ENCODE assay signal across 9 cellular contexts in the genomic region with DNA sequence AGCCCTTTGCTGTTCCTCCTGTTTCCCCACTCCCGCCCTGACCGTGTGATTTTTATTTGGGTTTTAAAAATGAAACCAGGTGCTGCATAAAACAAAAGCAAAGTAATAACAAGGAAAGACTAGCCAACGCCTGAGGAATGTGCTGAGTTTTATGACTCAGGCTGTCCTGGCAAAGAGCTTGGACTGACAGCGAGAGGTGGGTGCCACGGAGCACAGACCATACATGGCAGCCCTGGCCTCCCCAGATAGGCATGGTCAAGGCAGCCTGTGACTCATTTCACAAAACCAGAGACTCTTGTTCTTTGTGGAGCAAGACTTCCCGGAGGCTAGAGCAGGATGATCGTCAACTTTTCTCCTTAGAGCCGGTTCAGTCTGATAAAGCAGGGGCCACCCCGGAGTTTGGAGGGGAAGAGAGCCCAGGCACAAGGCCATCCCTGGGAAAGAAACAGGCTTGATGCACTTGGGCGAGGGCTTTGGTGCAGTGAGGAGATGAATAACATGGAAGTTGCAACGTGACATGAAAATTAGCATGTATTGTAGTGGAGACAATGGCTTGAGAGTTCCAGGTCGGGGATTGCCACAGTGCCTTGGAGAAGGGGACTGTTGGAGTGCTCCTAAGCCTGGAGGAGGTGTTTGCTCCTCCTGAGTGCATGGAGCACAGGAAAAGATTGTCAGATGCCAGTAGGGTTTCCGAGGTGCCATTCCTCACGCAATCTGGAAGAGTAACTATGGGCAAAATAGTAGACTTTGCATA. TPM values are rescaled to one million over a fixed set of nuclear protein-coding genes. Genes with fewer than 3 reads are reported as not detected.
DNase-seq lines count a peak whose midpoint lies in the region; ATAC-seq and TF ChIP-seq lines count a peak whose summit lies in the region.
"Had no signal": no experiment of that assay in that cellular context is flagged by ENCODE, and none has a peak within 500 bp of the region (broad histone marks: within the 10 kb centered on the region; RNA-seq: fewer than 3 reads in every experiment).

No MANE protein-coding gene starts in this region.

- H3K36me3 ChIP-seq in CD8-positive, alpha-beta memory T cell (ENCODE audit: insufficient read depth, low read length) = no peaks in the 10 kb centered on the region
- H3K36me3 ChIP-seq in transverse colon = no peaks in the 10 kb centered on the region

- CTCF ChIA-PET in CD8-positive, alpha-beta memory T cell (lab: Charles Lee) = no interaction called here

- no peak for TF ChIP-seq EP300 in transverse colon (IDR thresholded peaks at IDR 0.05; ENCODE audit: low read depth)

- H3K36me3 Mint-ChIP-seq in CD8-positive, alpha-beta memory T cell = no peaks in the 10 kb centered on the region

- WGBS in transverse colon (ENCODE audit: low coverage in 1 of 2), 2 donors = 39 to 40% methylated on average over 7 to 14 of the region's 14 CpGs

- no peaks in the 10 kb centered on the region for H3K9me3 Mint-ChIP-seq in CD8-positive, alpha-beta memory T cell

- intact Hi-C loops in transverse colon (cut with DNase I; ENCODE audit: low total_unique reads) = loop anchor here (5.0 to 10.0 kb wide), 2 partner anchors 38 to 200 kb away; partner anchors contain the start of gene ZNF827

- peaks cover 4% of the 10 kb centered on the region for H3K27me3 ChIP-seq in CD8-positive, alpha-beta memory T cell (ENCODE audit: insufficient read depth, low read length, poor library complexity, severe bottlenecking)
- H3K27me3 ChIP-seq in transverse colon = no peaks in the 10 kb centered on the region

- no peaks in the 10 kb centered on the region for H3K9me3 ChIP-seq in CD8-positive, alpha-beta memory T cell (ENCODE audit: low read length)
- no peaks in the 10 kb centered on the region for H3K9me3 ChIP-seq in transverse colon

- no peak for TF ChIP-seq POLR2A in transverse colon (IDR thresholded peaks at IDR 0.05)

- H3K4me3 ChIP-seq in CD8-positive, alpha-beta memory T cell (ENCODE audit: low read length) = no peak overlapping the region
- no peak overlapping the region for H3K4me3 ChIP-seq in astrocyte of the spinal cord (ENCODE audit: low read depth, low read length)
- peak overlapping the region in 1 of 4 donors; percentile 16 for H3K4me3 ChIP-seq in transverse colon

- peak overlapping the region in 3 of 8 donors; percentile 13 to 89 (median 33) for H3K27ac Mint-ChIP-seq in CD8-positive, alpha-beta memory T cell

- POLR2A ChIA-PET in CD8-positive, alpha-beta memory T cell (lab: Charles Lee) = no interaction called here

- peaks cover 5% of the 10 kb centered on the region for H3K4me1 ChIP-seq in CD8-positive, alpha-beta memory T cell (ENCODE audit: insufficient read depth, low read length)
- H3K4me1 ChIP-seq in transverse colon = peaks cover 17 to 62% (median 49%) of the 10 kb centered on the region in 4 donors

- H3K4me1 Mint-ChIP-seq in CD8-positive, alpha-beta memory T cell = peaks cover 12 to 23% (median 16%) of the 10 kb centered on the region in 3 donors

- H3K4me3 Mint-ChIP-seq in CD8-positive, alpha-beta memory T cell = peak overlapping the region in 6 of 7 donors; percentile 17 to 79 (median 43)

- no peak for DNase-seq in CD8-positive, alpha-beta memory T cell
- DNase-seq in astrocyte of the spinal cord (ENCODE audit: low read depth, low spot score) = peak; percentile 97
- peak; percentile 100 for DNase-seq in kidney tubule cell (ENCODE audit: low spot score)
- DNase-seq in transverse colon = peak; percentile 61
- DNase-seq in NCI-H1417 treated with DMSO at 0.1 percent for 48 hours (lab: John Stamatoyannopoulos, UW) = no peak
- DNase-seq in cerebellum (ENCODE audit: low spot score) = no peak

- peaks cover 2% of the 10 kb centered on the region in 2 donors for H3K27me3 Mint-ChIP-seq in CD8-positive, alpha-beta memory T cell

- no peak for TF ChIP-seq CTCF in astrocyte of the spinal cord (IDR thresholded peaks at IDR 0.05; ENCODE audit: low read depth, low read length)
- TF ChIP-seq CTCF in transverse colon (IDR thresholded peaks at IDR 0.05) = no peak

- in situ Hi-C loops in astrocyte of the spinal cord (cut with HindIII; ENCODE audit: low sequenced_read_pairs) (no loop called here), transverse colon (cut with MboI; ENCODE audit: low pct_ligation_motif_present in 1 of 4, low pct_unique_long_range_greater_than_20kb in 1 of 4, low sequenced_read_pairs in 3 of 4) (no loop called here)

- H3K27ac ChIP-seq in CD8-positive, alpha-beta memory T cell (ENCODE audit: low read depth, low read length) = no peak overlapping the region
- H3K27ac ChIP-seq in transverse colon = peak overlapping the region; percentile 92 to 96 (median 93)
- H3K27ac ChIP-seq: HL-60 had no signal

- ATAC-seq in HG02798 (IDR thresholded peaks at IDR 0.05; ENCODE audit: poor library complexity, unreplicated experiment) = peak; percentile 67
- no peak for ATAC-seq in GM19452 (IDR thresholded peaks at IDR 0.05; ENCODE audit: unreplicated experiment)

RNA-seq across cellular contexts. Expression of gene C4orf51, which starts 54.8 kb away (rescaled TPM):
- not detected for total RNA-seq in CD8-positive, alpha-beta memory T cell
- polyA plus RNA-seq in CD8-positive, alpha-beta memory T cell = not detected
- not detected for total RNA-seq in transverse colon
- total RNA-seq in cerebellum = not detected

Comparison
In these comparisons a context has a peak if more than half of its experiments do, and no peak if none do; other contexts are left out.
1. DNase-seq: peak in astrocyte of the spinal cord (single experiment), kidney tubule cell (single experiment) and transverse colon (single experiment); none in CD8-positive, alpha-beta memory T cell (0 of 5), NCI-H1417 treated with DMSO at 0.1 percent for 48 hours (single experiment) and cerebellum (single experiment).